12 cellular contexts compared by ENCODE assay signal in the genomic region with DNA sequence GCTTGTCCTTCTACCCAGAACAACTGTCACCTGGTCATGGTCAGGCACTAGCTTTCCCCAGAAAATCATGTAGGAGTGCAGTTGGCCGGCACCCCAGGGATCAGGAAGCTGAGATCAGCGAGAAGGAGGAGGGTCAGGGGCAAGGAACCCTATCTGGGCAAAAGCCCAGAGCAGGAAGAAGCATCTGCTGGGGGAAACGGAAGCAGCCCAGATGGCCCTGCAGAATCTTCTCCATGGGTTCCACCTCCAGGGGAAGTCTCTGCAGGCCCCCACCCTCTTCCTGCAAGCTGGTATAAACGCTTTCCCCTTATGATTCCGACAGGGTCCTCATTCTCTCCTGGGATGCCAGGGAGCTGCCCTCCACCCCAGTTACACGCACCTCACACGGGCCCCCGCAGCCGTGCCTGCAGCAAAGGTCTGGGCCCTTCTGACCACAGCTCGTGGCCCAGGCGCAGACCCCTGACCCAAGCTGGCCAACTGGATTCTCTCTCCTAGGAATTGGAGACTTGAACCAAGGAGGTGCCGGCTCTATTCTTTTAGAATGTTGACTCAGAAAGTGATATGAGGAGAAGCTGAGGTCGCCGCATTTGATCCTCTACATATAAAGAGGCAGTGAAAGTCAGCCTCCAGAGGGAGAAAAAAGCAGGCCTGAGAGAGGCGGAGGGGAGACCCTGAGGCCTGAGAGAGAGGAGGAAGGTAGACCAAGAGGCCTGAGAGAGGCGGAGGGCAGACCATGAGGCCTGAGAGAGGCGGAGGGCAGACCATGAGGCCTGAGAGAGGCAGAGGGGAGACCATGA.
A peak's percentile ranks its signal among the peaks of the same experiment; 100 is the strongest.
DNase-seq lines count a peak whose midpoint lies in the region; ATAC-seq and TF ChIP-seq lines count a peak whose summit lies in the region.
"Had no signal": no experiment of that assay in that cellular context is flagged by ENCODE, and none has a peak within 500 bp of the region (broad histone marks: within the 10 kb centered on the region; RNA-seq: fewer than 3 reads in every experiment).

No MANE protein-coding gene starts in this region.

- TF ChIP-seq EP300 in gastroesophageal sphincter (IDR thresholded peaks at IDR 0.05), result no peak

- no peaks in the 10 kb centered on the region for H3K9me3 ChIP-seq in gastroesophageal sphincter
- no peaks in the 10 kb centered on the region for H3K9me3 ChIP-seq in prostate gland
- H3K9me3 ChIP-seq: suprapubic skin had no signal

- H3K27me3 ChIP-seq in gastroesophageal sphincter (no peaks in the 10 kb centered on the region), prostate gland (replicated peaks; ENCODE audit: insufficient read depth) (no peaks in the 10 kb centered on the region)
- H3K27me3 ChIP-seq: suprapubic skin had no signal

- H3K4me3 ChIP-seq in gastroesophageal sphincter (no peak overlapping the region), prostate gland (no peak overlapping the region)
- H3K4me3 ChIP-seq: suprapubic skin had no signal

- no peaks in the 10 kb centered on the region for H3K36me3 Mint-ChIP-seq in neural crest cell (ENCODE audit: low read depth)

- TF ChIP-seq CTCF in gastroesophageal sphincter (IDR thresholded peaks at IDR 0.05) (no peak), neural crest cell (conservative IDR thresholded peaks at IDR 0.05) (no peak), prostate gland (IDR thresholded peaks at IDR 0.05) (no peak)

- no peak overlapping the region for H3K4me3 Mint-ChIP-seq in neural crest cell

- ATAC-seq in gastroesophageal sphincter (peak; percentile 42), HG02763 (IDR thresholded peaks at IDR 0.05; ENCODE audit: unreplicated experiment) (no peak), left colon (no peak)

- H3K36me3 ChIP-seq in gastroesophageal sphincter (no peaks in the 10 kb centered on the region), prostate gland (no peaks in the 10 kb centered on the region)
- H3K36me3 ChIP-seq: suprapubic skin had no signal

- H3K4me1 Mint-ChIP-seq in neural crest cell, result peaks cover 40% of the 10 kb centered on the region

- H3K27me3 Mint-ChIP-seq in neural crest cell (ENCODE audit: low read depth), result no peaks in the 10 kb centered on the region

- peak overlapping the region; percentile 81 for H3K27ac Mint-ChIP-seq in neural crest cell (ENCODE audit: unreplicated experiment)

- 39 to 89% methylated on average over 2 to 10 of the region's 17 CpGs for WGBS in gastroesophageal sphincter (ENCODE audit: low coverage in 1 of 2), 2 donors
- 84% methylated on average over 17 of the region's 17 CpGs for WGBS in prostate gland

- peak; percentile 34 to 67 for DNase-seq in AML-193 (lab: John Stamatoyannopoulos, UW)
- peak; percentile 97 for DNase-seq in Kasumi-1 (lab: John Stamatoyannopoulos, UW)
- no peak for DNase-seq in neural crest cell (ENCODE audit: low read depth, low spot score)
- no peak for DNase-seq in prostate gland (ENCODE audit: low spot score)
- no peak for DNase-seq in SHP77 (lab: John Stamatoyannopoulos, UW)
- no peak for DNase-seq in left colon
- DNase-seq: NCI-H146; NK-92 treated with Interleukin-12 subunit alpha and Interleukin-12 subunit beta, amount 100 ng/mL, for 24 hours; stimulated activated CD4-positive, alpha-beta T cell treated with anti-CD3 and anti-CD28 coated beads, Interleukin-4, amount 100 ng/mL, for 24 hours had no signal

- H3K4me1 ChIP-seq in gastroesophageal sphincter, result peaks cover 0 to 72% (median 44%) of the 10 kb centered on the region in 3 donors
- no peaks in the 10 kb centered on the region for H3K4me1 ChIP-seq in prostate gland (replicated peaks)

- intact Hi-C loops in prostate gland (cut with DNase I) (no loop called here), left colon (cut with DNase I, micrococcal nuclease) (no loop called here)

- no peaks in the 10 kb centered on the region for H3K9me3 Mint-ChIP-seq in neural crest cell

- peak overlapping the region in 3 of 4 donors; percentile 34 to 59 (median 48) for H3K27ac ChIP-seq in gastroesophageal sphincter
- no peak overlapping the region for H3K27ac ChIP-seq in prostate gland

- no peak for TF ChIP-seq POLR2A in gastroesophageal sphincter (IDR thresholded peaks at IDR 0.05)
- TF ChIP-seq POLR2A in prostate gland (IDR thresholded peaks at IDR 0.05), result no peak

Comparison
In these comparisons a context has a peak if more than half of its experiments do, and no peak if none do; other contexts are left out.
1. DNase-seq: peak in AML-193 (2 of 2) and Kasumi-1 (2 of 2); none in neural crest cell (single experiment), prostate gland (single experiment), SHP77 (0 of 2) and left colon (0 of 2).
2. H3K27ac ChIP-seq: peak in gastroesophageal sphincter (3 of 4); none in prostate gland (0 of 2).